In the genomic region with DNA sequence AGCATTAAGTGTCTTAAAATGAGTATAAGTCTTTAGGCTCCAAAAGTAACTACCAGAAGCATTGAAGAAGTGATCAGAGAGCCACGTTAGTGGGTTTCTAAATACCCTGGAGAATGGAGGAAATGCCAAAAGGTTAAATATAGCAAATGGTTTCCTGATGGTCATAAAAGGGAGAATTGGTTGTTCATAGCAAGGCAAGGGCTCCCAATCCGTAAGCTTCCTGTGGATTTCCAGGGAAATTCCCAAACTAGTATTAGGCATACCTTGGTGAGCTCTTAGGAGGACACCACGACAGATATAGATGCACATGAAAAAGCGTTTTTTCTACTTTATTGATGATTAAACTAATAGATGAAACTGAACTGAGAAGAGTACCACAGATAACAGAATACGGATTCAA, we compare ENCODE assay signal across 22 cellular contexts.
"Had no signal": no experiment of that assay in that cellular context is flagged by ENCODE, and none has a peak within 500 bp of the region (broad histone marks: within the 10 kb centered on the region; RNA-seq: fewer than 3 reads in every experiment).

No MANE protein-coding gene starts in this region.

- H3K27me3 ChIP-seq: ascending aorta, breast epithelium, cardiac muscle cell, foreskin keratinocyte, gastrocnemius medialis, heart right ventricle had no signal

- H3K36me3 ChIP-seq: ascending aorta, breast epithelium, cardiac muscle cell, gastrocnemius medialis, heart right ventricle had no signal

- H3K9me3 ChIP-seq: ascending aorta, breast epithelium, gastrocnemius medialis, heart right ventricle had no signal

- H3K4me3 ChIP-seq: ascending aorta, breast epithelium, cardiac muscle cell, coronary artery, gastrocnemius medialis, heart right ventricle had no signal

- H3K27ac ChIP-seq: ascending aorta, breast epithelium, cardiac muscle cell, coronary artery, foreskin keratinocyte, gastrocnemius medialis, heart right ventricle had no signal

- H3K4me1 ChIP-seq: breast epithelium had no signal

- DNase-seq: activated CD4-positive, alpha-beta memory T cell treated with anti-CD3 and anti-CD28 coated beads, Interleukin-2, amount 10 ng/mL, durations not matched to agents 7 days and 5 days; activated CD4-positive, alpha-beta T cell treated with anti-CD3 and anti-CD28 coated beads for 36 hours; activated CD4-positive, alpha-beta T cell treated with anti-CD3 and anti-CD28 coated beads, Interleukin-2, amount 10 ng/mL, durations not matched to agents 24 days and 14 days; activated CD4-positive, CD25-positive, alpha-beta regulatory T cell; activated CD4-positive, CD25-positive, alpha-beta regulatory T cell treated with anti-CD3 and anti-CD28 coated beads, Interleukin-2, amount 50 U/mL, for 72 hours; activated CD8-positive, alpha-beta memory T cell treated with anti-CD3 and anti-CD28 coated beads, Interleukin-2, amount 50 U/mL, for 48 hours; activated gamma-delta T cell; activated naive CD4-positive, alpha-beta T cell; activated naive CD4-positive, alpha-beta T cell treated with anti-CD3 and anti-CD28 coated beads, Interleukin-2, amount 10 ng/mL, durations not matched to agents 7 days and 5 days; activated naive CD8-positive, alpha-beta T cell treated with anti-CD3 and anti-CD28 coated beads, Interleukin-2, amount 10 ng/mL, durations not matched to agents 7 days and 5 days; activated T-cell treated with anti-CD3 and anti-CD28 coated beads for 4 hours; activated T-cell treated with anti-CD3 and anti-CD28 coated beads, Interleukin-2, amount 50 U/mL, for 24 hours; activated T-cell treated with anti-CD3 and anti-CD28 coated beads, Interleukin-2, amount 50 U/mL, for 72 hours; effector CD8-positive, alpha-beta T cell; foreskin keratinocyte; gastrocnemius medialis; heart right ventricle; T-helper 2 cell had no signal
